In the genomic region with DNA sequence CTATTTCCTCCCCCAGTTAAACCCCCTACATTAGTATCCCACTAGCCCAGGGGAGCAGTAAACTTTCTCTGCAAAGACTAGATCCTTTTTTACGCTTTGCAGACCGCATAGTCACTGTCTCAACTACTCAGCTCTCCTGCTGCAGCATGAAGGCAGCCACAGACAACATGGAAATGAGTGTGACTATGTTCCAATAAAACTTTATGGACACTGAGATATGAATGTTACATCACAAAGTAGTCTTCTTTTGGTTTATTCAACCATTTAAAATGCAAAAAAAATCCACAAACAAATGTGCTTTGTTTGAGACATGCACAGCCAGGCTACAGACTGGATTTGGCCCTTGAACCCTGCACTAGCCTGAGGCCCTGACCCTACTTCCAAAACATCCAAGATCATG, we compare ENCODE assay signal across 2 cellular contexts.
TF ChIP-seq lines count a peak whose summit lies in the region.

No MANE protein-coding gene starts in this region.

TF ChIP-seq in HCT116, 20 proteins besides CTCF, POLR2A, EP300 and RAD21:
- TF ChIP-seq SRF (IDR thresholded peaks at IDR 0.05; ENCODE audit: low read depth) (no peak), EZH2phosphoT487 (IDR thresholded peaks at IDR 0.05; ENCODE audit: borderline replicate concordance) (no peak), POLR2AphosphoS5 (IDR thresholded peaks at IDR 0.05; ENCODE audit: low read depth, low read length) (no peak), EGR1 (IDR thresholded peaks at IDR 0.05; ENCODE audit: low read depth) (no peak), EZH2 (IDR thresholded peaks at IDR 0.05) (no peak), FOSL1 (IDR thresholded peaks at IDR 0.05; ENCODE audit: low read depth) (no peak), JUND (IDR thresholded peaks at IDR 0.05) (no peak), CBX3 (IDR thresholded peaks at IDR 0.05; ENCODE audit: low read depth) (no peak), YY1 (IDR thresholded peaks at IDR 0.05; ENCODE audit: extremely low read depth, insufficient replicate concordance, low read depth, low read length) (no peak), SP1 (IDR thresholded peaks at IDR 0.05; ENCODE audit: low read depth) (no peak), ZFX (IDR thresholded peaks at IDR 0.05) (no peak), TCF7L2 (IDR thresholded peaks at IDR 0.05; ENCODE audit: borderline replicate concordance, extremely low read depth, insufficient read depth, insufficient read length) (no peak), ZNF274 (IDR thresholded peaks at IDR 0.05; ENCODE audit: low read depth, low read length) (no peak), CEBPB (IDR thresholded peaks at IDR 0.05; ENCODE audit: low read depth) (no peak), ELF1 (IDR thresholded peaks at IDR 0.05; ENCODE audit: borderline replicate concordance, low read depth) (no peak)
- TF ChIP-seq, protein P1, sequence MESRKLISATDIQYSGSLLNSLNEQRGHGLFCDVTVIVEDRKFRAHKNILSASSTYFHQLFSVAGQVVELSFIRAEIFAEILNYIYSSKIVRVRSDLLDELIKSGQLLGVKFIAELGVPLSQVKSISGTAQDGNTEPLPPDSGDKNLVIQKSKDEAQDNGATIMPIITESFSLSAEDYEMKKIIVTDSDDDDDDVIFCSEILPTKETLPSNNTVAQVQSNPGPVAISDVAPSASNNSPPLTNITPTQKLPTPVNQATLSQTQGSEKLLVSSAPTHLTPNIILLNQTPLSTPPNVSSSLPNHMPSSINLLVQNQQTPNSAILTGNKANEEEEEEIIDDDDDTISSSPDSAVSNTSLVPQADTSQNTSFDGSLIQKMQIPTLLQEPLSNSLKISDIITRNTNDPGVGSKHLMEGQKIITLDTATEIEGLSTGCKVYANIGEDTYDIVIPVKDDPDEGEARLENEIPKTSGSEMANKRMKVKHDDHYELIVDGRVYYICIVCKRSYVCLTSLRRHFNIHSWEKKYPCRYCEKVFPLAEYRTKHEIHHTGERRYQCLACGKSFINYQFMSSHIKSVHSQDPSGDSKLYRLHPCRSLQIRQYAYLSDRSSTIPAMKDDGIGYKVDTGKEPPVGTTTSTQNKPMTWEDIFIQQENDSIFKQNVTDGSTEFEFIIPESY (IDR thresholded peaks at IDR 0.05; ENCODE audit: extremely low read depth, insufficient replicate concordance, low read length), result no peak
- TF ChIP-seq, protein P2, sequence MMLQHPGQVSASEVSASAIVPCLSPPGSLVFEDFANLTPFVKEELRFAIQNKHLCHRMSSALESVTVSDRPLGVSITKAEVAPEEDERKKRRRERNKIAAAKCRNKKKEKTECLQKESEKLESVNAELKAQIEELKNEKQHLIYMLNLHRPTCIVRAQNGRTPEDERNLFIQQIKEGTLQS (IDR thresholded peaks at IDR 0.05), result no peak
- TF ChIP-seq, protein P3, sequence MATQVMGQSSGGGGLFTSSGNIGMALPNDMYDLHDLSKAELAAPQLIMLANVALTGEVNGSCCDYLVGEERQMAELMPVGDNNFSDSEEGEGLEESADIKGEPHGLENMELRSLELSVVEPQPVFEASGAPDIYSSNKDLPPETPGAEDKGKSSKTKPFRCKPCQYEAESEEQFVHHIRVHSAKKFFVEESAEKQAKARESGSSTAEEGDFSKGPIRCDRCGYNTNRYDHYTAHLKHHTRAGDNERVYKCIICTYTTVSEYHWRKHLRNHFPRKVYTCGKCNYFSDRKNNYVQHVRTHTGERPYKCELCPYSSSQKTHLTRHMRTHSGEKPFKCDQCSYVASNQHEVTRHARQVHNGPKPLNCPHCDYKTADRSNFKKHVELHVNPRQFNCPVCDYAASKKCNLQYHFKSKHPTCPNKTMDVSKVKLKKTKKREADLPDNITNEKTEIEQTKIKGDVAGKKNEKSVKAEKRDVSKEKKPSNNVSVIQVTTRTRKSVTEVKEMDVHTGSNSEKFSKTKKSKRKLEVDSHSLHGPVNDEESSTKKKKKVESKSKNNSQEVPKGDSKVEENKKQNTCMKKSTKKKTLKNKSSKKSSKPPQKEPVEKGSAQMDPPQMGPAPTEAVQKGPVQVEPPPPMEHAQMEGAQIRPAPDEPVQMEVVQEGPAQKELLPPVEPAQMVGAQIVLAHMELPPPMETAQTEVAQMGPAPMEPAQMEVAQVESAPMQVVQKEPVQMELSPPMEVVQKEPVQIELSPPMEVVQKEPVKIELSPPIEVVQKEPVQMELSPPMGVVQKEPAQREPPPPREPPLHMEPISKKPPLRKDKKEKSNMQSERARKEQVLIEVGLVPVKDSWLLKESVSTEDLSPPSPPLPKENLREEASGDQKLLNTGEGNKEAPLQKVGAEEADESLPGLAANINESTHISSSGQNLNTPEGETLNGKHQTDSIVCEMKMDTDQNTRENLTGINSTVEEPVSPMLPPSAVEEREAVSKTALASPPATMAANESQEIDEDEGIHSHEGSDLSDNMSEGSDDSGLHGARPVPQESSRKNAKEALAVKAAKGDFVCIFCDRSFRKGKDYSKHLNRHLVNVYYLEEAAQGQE (IDR thresholded peaks at IDR 0.05; ENCODE audit: low read depth), result no peak
- TF ChIP-seq, protein P4, sequence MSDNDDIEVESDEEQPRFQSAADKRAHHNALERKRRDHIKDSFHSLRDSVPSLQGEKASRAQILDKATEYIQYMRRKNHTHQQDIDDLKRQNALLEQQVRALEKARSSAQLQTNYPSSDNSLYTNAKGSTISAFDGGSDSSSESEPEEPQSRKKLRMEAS (IDR thresholded peaks at IDR 0.05), result no peak
TF ChIP-seq in HCT116: peak in this region for 0.

TF ChIP-seq in GM12878, 131 proteins besides CTCF, POLR2A, EP300 and RAD21:
- TF ChIP-seq, protein P5, sequence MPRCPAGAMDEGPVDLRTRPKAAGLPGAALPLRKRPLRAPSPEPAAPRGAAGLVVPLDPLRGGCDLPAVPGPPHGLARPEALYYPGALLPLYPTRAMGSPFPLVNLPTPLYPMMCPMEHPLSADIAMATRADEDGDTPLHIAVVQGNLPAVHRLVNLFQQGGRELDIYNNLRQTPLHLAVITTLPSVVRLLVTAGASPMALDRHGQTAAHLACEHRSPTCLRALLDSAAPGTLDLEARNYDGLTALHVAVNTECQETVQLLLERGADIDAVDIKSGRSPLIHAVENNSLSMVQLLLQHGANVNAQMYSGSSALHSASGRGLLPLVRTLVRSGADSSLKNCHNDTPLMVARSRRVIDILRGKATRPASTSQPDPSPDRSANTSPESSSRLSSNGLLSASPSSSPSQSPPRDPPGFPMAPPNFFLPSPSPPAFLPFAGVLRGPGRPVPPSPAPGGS (IDR thresholded peaks at IDR 0.05; ENCODE audit: borderline replicate concordance, insufficient read depth, low read depth, low read length, poor library complexity, severe bottlenecking), result no peak
- TF ChIP-seq TCF7 (IDR thresholded peaks at IDR 0.05; ENCODE audit: borderline replicate concordance) (no peak), CBFB (IDR thresholded peaks at IDR 0.05; ENCODE audit: low read depth) (no peak), FOXM1 (IDR thresholded peaks at IDR 0.05; ENCODE audit: low read depth, low read length) (no peak), ZBED1 (IDR thresholded peaks at IDR 0.05; ENCODE audit: borderline replicate concordance) (no peak), PAX8 (IDR thresholded peaks at IDR 0.05) (no peak), RAD51 (IDR thresholded peaks at IDR 0.05) (no peak)
- TF ChIP-seq, protein P6, sequence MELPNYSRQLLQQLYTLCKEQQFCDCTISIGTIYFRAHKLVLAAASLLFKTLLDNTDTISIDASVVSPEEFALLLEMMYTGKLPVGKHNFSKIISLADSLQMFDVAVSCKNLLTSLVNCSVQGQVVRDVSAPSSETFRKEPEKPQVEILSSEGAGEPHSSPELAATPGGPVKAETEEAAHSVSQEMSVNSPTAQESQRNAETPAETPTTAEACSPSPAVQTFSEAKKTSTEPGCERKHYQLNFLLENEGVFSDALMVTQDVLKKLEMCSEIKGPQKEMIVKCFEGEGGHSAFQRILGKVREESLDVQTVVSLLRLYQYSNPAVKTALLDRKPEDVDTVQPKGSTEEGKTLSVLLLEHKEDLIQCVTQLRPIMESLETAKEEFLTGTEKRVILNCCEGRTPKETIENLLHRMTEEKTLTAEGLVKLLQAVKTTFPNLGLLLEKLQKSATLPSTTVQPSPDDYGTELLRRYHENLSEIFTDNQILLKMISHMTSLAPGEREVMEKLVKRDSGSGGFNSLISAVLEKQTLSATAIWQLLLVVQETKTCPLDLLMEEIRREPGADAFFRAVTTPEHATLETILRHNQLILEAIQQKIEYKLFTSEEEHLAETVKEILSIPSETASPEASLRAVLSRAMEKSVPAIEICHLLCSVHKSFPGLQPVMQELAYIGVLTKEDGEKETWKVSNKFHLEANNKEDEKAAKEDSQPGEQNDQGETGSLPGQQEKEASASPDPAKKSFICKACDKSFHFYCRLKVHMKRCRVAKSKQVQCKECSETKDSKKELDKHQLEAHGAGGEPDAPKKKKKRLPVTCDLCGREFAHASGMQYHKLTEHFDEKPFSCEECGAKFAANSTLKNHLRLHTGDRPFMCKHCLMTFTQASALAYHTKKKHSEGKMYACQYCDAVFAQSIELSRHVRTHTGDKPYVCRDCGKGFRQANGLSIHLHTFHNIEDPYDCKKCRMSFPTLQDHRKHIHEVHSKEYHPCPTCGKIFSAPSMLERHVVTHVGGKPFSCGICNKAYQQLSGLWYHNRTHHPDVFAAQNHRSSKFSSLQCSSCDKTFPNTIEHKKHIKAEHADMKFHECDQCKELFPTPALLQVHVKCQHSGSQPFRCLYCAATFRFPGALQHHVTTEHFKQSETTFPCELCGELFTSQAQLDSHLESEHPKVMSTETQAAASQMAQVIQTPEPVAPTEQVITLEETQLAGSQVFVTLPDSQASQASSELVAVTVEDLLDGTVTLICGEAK (IDR thresholded peaks at IDR 0.05; ENCODE audit: borderline replicate concordance), result peak; percentile 87
- TF ChIP-seq, protein P7, sequence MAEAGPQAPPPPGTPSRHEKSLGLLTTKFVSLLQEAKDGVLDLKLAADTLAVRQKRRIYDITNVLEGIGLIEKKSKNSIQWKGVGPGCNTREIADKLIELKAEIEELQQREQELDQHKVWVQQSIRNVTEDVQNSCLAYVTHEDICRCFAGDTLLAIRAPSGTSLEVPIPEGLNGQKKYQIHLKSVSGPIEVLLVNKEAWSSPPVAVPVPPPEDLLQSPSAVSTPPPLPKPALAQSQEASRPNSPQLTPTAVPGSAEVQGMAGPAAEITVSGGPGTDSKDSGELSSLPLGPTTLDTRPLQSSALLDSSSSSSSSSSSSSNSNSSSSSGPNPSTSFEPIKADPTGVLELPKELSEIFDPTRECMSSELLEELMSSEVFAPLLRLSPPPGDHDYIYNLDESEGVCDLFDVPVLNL (IDR thresholded peaks at IDR 0.05; ENCODE audit: low read depth, low read length), result no peak
